In the genomic region with DNA sequence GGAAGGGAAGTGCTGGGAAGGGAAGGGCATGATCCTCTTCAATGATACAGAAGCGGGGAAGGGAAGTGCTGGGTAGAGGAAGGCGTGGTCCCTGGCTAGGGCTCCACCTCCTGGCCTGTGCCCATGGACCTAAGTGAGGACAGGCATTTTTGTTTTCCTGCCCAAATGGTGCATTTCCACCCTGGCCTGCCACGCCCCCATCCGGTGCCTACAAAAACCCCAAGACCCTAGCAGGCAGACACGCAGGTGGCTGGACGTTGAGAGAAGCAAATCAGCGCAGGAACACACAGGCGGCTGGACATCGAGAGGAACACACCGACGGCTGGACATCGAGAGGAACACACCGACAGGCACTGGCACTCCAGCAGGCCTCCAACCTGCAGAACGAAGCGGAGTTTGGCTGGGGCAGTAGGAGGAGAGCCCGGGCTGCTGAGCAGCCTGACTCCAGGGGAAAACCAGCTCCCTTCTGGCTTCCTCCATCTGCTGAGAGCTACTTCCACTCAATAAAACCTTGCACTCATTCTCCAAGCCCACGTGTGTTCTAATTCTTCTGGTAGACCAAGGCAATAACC, we compare ENCODE assay signal across 26 cellular contexts.
"Had no signal": no experiment of that assay in that cellular context is flagged by ENCODE, and none has a peak within 500 bp of the region (broad histone marks: within the 10 kb centered on the region; RNA-seq: fewer than 3 reads in every experiment).

No MANE protein-coding gene starts in this region.

- ATAC-seq: activated CD8-positive, alpha-beta memory T cell treated with anti-CD3 and anti-CD28 coated beads, Interleukin-2, amount 10 ng/mL, durations not matched to agents 7 days and 5 days; activated CD8-positive, alpha-beta T cell treated with anti-CD3 and anti-CD28 coated beads for 36 hours; activated naive CD8-positive, alpha-beta T cell treated with anti-CD3 and anti-CD28 coated beads, Interleukin-2, amount 50 U/mL, for 24 hours; heart right ventricle; left lobe of liver; naive thymus-derived CD8-positive, alpha-beta T cell; right cardiac atrium; upper lobe of right lung had no signal

- H3K4me3 Mint-ChIP-seq: activated CD4-positive, alpha-beta T cell treated with anti-CD3 and anti-CD28 coated beads, Interleukin-2, amount 10 ng/mL, durations not matched to agents 7 days and 5 days; activated CD8-positive, alpha-beta memory T cell treated with anti-CD3 and anti-CD28 coated beads, Interleukin-2, amount 10 ng/mL, durations not matched to agents 7 days and 5 days; activated CD8-positive, alpha-beta T cell treated with anti-CD3 and anti-CD28 coated beads for 36 hours; activated naive CD8-positive, alpha-beta T cell treated with anti-CD3 and anti-CD28 coated beads, Interleukin-2, amount 50 U/mL, for 24 hours; mesothelial cell of epicardium; naive thymus-derived CD8-positive, alpha-beta T cell; stimulated activated naive CD8-positive, alpha-beta T cell treated with anti-CD3 and anti-CD28 coated beads, Interleukin-15, Interleukin-2, amounts not matched to agents 100 ng/mL and 50 ng/mL, for 24 hours had no signal

- H3K9me3 Mint-ChIP-seq: activated CD4-positive, alpha-beta T cell treated with anti-CD3 and anti-CD28 coated beads, Interleukin-2, amount 10 ng/mL, durations not matched to agents 7 days and 5 days; stimulated activated naive CD8-positive, alpha-beta T cell treated with anti-CD3 and anti-CD28 coated beads, Interleukin-15, Interleukin-2, amounts not matched to agents 100 ng/mL and 50 ng/mL, for 24 hours had no signal

- H3K27me3 ChIP-seq: neutrophil, ovary, thyroid gland, upper lobe of right lung had no signal

- H3K36me3 ChIP-seq: heart right ventricle, neutrophil, ovary, prostate gland, thyroid gland, upper lobe of right lung had no signal

- DNase-seq: activated CD4-positive, alpha-beta T cell treated with anti-CD3 and anti-CD28 coated beads, Interleukin-2, amount 10 ng/mL, durations not matched to agents 7 days and 5 days; activated CD8-positive, alpha-beta memory T cell treated with anti-CD3 and anti-CD28 coated beads, Interleukin-2, amount 10 ng/mL, durations not matched to agents 7 days and 5 days; activated CD8-positive, alpha-beta T cell treated with anti-CD3 and anti-CD28 coated beads for 36 hours; activated effector memory CD4-positive, alpha-beta T cell treated with anti-CD3 and anti-CD28 coated beads, Interleukin-2, amount 50 U/mL, for 16 hours; activated naive CD4-positive, alpha-beta T cell treated with anti-CD3 and anti-CD28 coated beads, Interleukin-2, amount 50 U/mL, for 16 hours; activated naive CD8-positive, alpha-beta T cell treated with anti-CD3 and anti-CD28 coated beads, Interleukin-2, amount 50 U/mL, for 24 hours; activated T-cell treated with anti-CD3 and anti-CD28 coated beads for 4 hours; cerebellar nuclear complex; heart right ventricle; naive thymus-derived CD8-positive, alpha-beta T cell; ovary; right cardiac atrium; stimulated activated CD4-positive, alpha-beta T cell treated with anti-CD3 and anti-CD28 coated beads, Interleukin-12 subunit alpha, Interleukin-12 subunit beta, amount 100 ng/mL, for 4 hours; stimulated activated CD4-positive, alpha-beta T cell treated with anti-CD3 and anti-CD28 coated beads, Interleukin-4, amount 100 ng/mL, for 4 hours; T-helper 1 cell; T-helper 9 cell; thyroid gland; upper lobe of right lung had no signal

- H3K4me1 ChIP-seq: prostate gland, thyroid gland, upper lobe of right lung had no signal

- H3K9me3 ChIP-seq: heart right ventricle, neutrophil, ovary, prostate gland, thyroid gland, upper lobe of right lung had no signal

- H3K4me1 Mint-ChIP-seq: activated CD4-positive, alpha-beta T cell treated with anti-CD3 and anti-CD28 coated beads, Interleukin-2, amount 10 ng/mL, durations not matched to agents 7 days and 5 days; activated CD8-positive, alpha-beta memory T cell treated with anti-CD3 and anti-CD28 coated beads, Interleukin-2, amount 10 ng/mL, durations not matched to agents 7 days and 5 days; activated naive CD8-positive, alpha-beta T cell treated with anti-CD3 and anti-CD28 coated beads, Interleukin-2, amount 50 U/mL, for 24 hours; naive thymus-derived CD8-positive, alpha-beta T cell had no signal

- H3K4me3 ChIP-seq: coronary artery, heart right ventricle, lung, ovary, prostate gland, thyroid gland, upper lobe of right lung had no signal

- H3K27ac ChIP-seq: coronary artery, epithelial cell of prostate, heart right ventricle, neutrophil, ovary, prostate gland, thyroid gland, upper lobe of right lung had no signal

- H3K27ac Mint-ChIP-seq: activated CD4-positive, alpha-beta T cell treated with anti-CD3 and anti-CD28 coated beads, Interleukin-2, amount 10 ng/mL, durations not matched to agents 7 days and 5 days; activated CD8-positive, alpha-beta memory T cell treated with anti-CD3 and anti-CD28 coated beads, Interleukin-2, amount 10 ng/mL, durations not matched to agents 7 days and 5 days; activated CD8-positive, alpha-beta T cell treated with anti-CD3 and anti-CD28 coated beads for 36 hours; activated naive CD8-positive, alpha-beta T cell treated with anti-CD3 and anti-CD28 coated beads, Interleukin-2, amount 50 U/mL, for 24 hours; mesothelial cell of epicardium; naive thymus-derived CD8-positive, alpha-beta T cell; stimulated activated naive CD8-positive, alpha-beta T cell treated with anti-CD3 and anti-CD28 coated beads, Interleukin-15, Interleukin-2, amounts not matched to agents 100 ng/mL and 50 ng/mL, for 24 hours had no signal

- H3K36me3 Mint-ChIP-seq: activated CD8-positive, alpha-beta memory T cell treated with anti-CD3 and anti-CD28 coated beads, Interleukin-2, amount 10 ng/mL, durations not matched to agents 7 days and 5 days; mesothelial cell of epicardium had no signal
